Comparison of ENCODE assay signal across 8 cellular contexts in the genomic region with DNA sequence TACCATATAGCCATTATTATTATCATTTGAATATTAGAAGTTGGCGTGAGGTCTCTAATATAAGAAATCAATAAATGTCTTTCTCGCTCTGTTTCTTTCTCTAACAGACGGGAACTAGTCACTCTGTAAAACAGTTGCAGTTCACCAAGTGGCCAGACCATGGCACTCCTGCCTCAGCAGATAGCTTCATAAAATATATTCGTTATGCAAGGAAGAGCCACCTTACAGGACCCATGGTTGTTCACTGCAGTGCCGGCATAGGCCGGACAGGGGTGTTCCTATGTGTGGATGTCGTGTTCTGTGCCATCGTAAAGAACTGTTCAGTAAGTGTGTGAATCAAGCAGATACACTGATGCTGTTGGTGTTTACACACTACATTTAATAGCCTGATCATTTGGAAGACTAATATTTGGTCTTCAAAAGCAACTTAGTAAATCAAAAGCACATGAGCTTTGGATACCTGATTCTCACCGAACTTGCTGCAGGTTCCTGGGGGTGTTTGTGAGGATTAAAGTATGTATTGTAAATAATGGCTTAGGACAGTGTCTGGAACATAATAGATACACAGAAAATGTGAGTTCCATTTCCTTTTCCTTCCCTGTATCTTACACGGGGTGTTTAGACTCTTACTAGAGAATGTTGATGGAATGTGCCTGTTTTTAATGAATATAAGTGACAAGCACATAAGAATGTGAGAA.
DNase-seq lines count a peak whose midpoint lies in the region; ATAC-seq, FAIRE-seq and TF ChIP-seq lines count a peak whose summit lies in the region.
"Not testable (repeated sequence)": the region's sequence is repeated elsewhere in the genome, so short reads cannot be mapped to it uniquely, and the experiment has no call there.

No MANE protein-coding gene starts in this region.

- TF ChIP-seq CTCF in RWPE2 (IDR thresholded peaks at IDR 0.05; ENCODE audit: poor library complexity, severe bottlenecking); lung (IDR thresholded peaks at IDR 0.05; ENCODE audit: control extremely low read depth, extremely low read depth): not testable (repeated sequence)

- H3K36me3 ChIP-seq in RWPE2 (ENCODE audit: low read depth); lung (ENCODE audit: control insufficient read depth in 2 of 2, insufficient read depth in 2 of 2, low read length in 2 of 2); aorta (ENCODE audit: control insufficient read depth in 1 of 2, insufficient read depth in 2 of 2, low read length in 1 of 2): not testable (repeated sequence)

- intact Hi-C loops in aorta (cut with DNase I): not testable (repeated sequence)

- not testable (repeated sequence) for H3K27ac ChIP-seq in RWPE2 (ENCODE audit: poor library complexity, severe bottlenecking); lung (ENCODE audit: low read depth in 1 of 2, low read length in 1 of 2); aorta (ENCODE audit: low read depth in 1 of 2, low read length in 2 of 2)

- H3K4me3 ChIP-seq in RWPE2 (ENCODE audit: severe bottlenecking); lung; aorta (ENCODE audit: low read length in 2 of 2): not testable (repeated sequence)

- not testable (repeated sequence) for H3K27me3 ChIP-seq in RWPE2 (ENCODE audit: insufficient read depth, poor library complexity, severe bottlenecking); lung (ENCODE audit: control insufficient read depth, insufficient read depth); aorta (ENCODE audit: control insufficient read depth in 1 of 2, insufficient read depth in 2 of 2, low read length in 1 of 2)

- H3K9me3 ChIP-seq in RWPE2 (ENCODE audit: severe bottlenecking); lung (ENCODE audit: control insufficient read depth in 2 of 2, insufficient read depth in 1 of 2, low read length in 1 of 2); aorta (ENCODE audit: control insufficient read depth, low read length): not testable (repeated sequence)

- not testable (repeated sequence) for DNase-seq in RWPE2 (ENCODE audit: low spot score); lung (ENCODE audit: low spot score); aorta

- ATAC-seq in GM18520 (IDR thresholded peaks at IDR 0.05; ENCODE audit: unreplicated experiment) (peak; percentile 83), GM21515 (IDR thresholded peaks at IDR 0.05; ENCODE audit: unreplicated experiment) (peak; percentile 67), HG02870 (IDR thresholded peaks at IDR 0.05; ENCODE audit: unreplicated experiment) (peak; percentile 88), HG03280 (IDR thresholded peaks at IDR 0.05; ENCODE audit: unreplicated experiment) (peak; percentile 96), RWPE2 (ENCODE audit: low read depth) (peak; percentile 99), lung (ENCODE audit: insufficient read depth, low FRiP score) (peak; percentile 81), aorta (ENCODE audit: low FRiP score) (peak; percentile 92)

- WGBS in lung, 2 donors: no CpG with 5 or more reads among the region's 10 CpGs
- WGBS in aorta, 2 donors: no CpG with 5 or more reads among the region's 10 CpGs

- not testable (repeated sequence) for H3K4me1 ChIP-seq in RWPE2 (ENCODE audit: insufficient read depth, poor library complexity, severe bottlenecking); lung (ENCODE audit: control insufficient read depth in 2 of 2, insufficient read depth in 2 of 2, low read length in 2 of 2); aorta (ENCODE audit: control insufficient read depth in 1 of 2, insufficient read depth in 2 of 2, low read length in 2 of 2)

- FAIRE-seq in colon (lab: Jason Lieb, UNC): peak; percentile 90
